20 cellular contexts compared by ENCODE assay signal in the genomic region with DNA sequence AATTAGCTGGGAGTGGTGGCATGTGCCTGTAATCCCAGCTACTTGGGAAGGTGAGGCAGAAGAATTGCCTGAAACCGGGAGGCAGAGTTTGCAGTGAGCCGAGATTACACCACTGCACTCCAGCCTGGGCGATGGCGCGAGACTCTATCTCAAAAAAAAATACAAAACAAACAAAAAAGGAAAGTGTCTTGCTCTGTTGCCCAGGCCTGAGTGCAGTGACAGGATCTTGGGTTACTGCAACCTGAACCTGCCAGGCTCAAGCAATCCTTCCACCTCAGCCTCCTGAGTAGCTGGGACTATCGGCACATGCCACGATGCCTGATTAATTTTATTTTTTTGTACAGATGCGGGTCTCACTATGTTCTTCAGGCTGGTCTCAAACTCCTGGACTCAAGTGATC. TPM values are rescaled to one million over a fixed set of nuclear protein-coding genes. Genes with fewer than 3 reads are reported as not detected.
DNase-seq lines count a peak whose midpoint lies in the region; ATAC-seq, FAIRE-seq and TF ChIP-seq lines count a peak whose summit lies in the region.
"Had no signal": no experiment of that assay in that cellular context is flagged by ENCODE, and none has a peak within 500 bp of the region (broad histone marks: within the 10 kb centered on the region; RNA-seq: fewer than 3 reads in every experiment).

No MANE protein-coding gene starts in this region.

- POLR2A ChIA-PET in K562 (lab: Yijun Ruan, JAX): interaction anchor here (0.6 kb wide), 2 partner anchors 57 to 159 kb away, joined by 3 read pairs; no protein-coding TSS in a partner anchor

- BruUV-seq in K562 (replicated peaks; lab: Mats Ljungman, UMichigan): no TSS peak

- ATAC-seq in left ventricle myocardium superior (no peak), K562 (no peak), psoas muscle (no peak), HG03520 (IDR thresholded peaks at IDR 0.05; ENCODE audit: unreplicated experiment) (no peak)
- ATAC-seq: GM23338 had no signal

- CTCF ChIA-PET in K562 (lab: Yijun Ruan, JAX; ENCODE audit: low intra/inter-chr PET ratio): no interaction called here

- FAIRE-seq in K562 (lab: Jason Lieb, UNC): no peak
- FAIRE-seq: G401.6, GM12891, H54 had no signal

- DNase-seq in right atrium auricular region (ENCODE audit: low spot score) (no peak), left ventricle myocardium superior (no peak), K562 (ENCODE audit: extremely low read depth in 1 of 4, low spot score in 3 of 4) (no peak), psoas muscle (no peak), NCI-H526 treated with DMSO at 0.1 percent for 48 hours (lab: John Stamatoyannopoulos, UW) (no peak), HT-29 (ENCODE audit: low spot score) (no peak)
- DNase-seq: CD4-positive, CD25-positive, alpha-beta regulatory T cell; CD8-positive, alpha-beta memory T cell; COR-L47; DMS 273 treated with DMSO at 0.1 percent for 48 hours; DMS53; DND-41; HCEC 1CT; HFFc6 had no signal

- no peak overlapping the region for H3K9ac ChIP-seq in K562 (ENCODE audit: insufficient read depth in 1 of 2, low read depth in 2 of 2, low read length in 2 of 2)
- H3K9ac ChIP-seq: BLaER1 treated with 17β-estradiol and CSF1 and Interleukin-3, amounts not matched to agents 10 nM and 100 nM had no signal

- peak overlapping the region; percentile 48 to 51 for H3K27ac ChIP-seq in right atrium auricular region
- no peak overlapping the region for H3K27ac ChIP-seq in K562 (ENCODE audit: extremely low read depth, low read depth, low read length)
- H3K27ac ChIP-seq in psoas muscle: peak overlapping the region; percentile 46
- H3K27ac ChIP-seq: BLaER1 treated with 17β-estradiol and CSF1 and Interleukin-3, amounts not matched to agents 10 nM and 100 nM had no signal

- no peak overlapping the region for H3K4me2 ChIP-seq in K562 (ENCODE audit: insufficient read depth, low read length)
- H3K4me2 ChIP-seq: GM23338 had no signal

- no peak for TF ChIP-seq RAD21 in K562 (CRISPR knock-in tag; conservative IDR thresholded peaks at IDR 0.05 in 1 of 2, IDR thresholded peaks at IDR 0.05 in 1 of 2)

- H3K4me3 ChIP-seq in right atrium auricular region (no peak overlapping the region), K562 (no peak overlapping the region), psoas muscle (no peak overlapping the region)
- H3K4me3 ChIP-seq: BLaER1 treated with 17β-estradiol and CSF1 and Interleukin-3, amounts not matched to agents 10 nM and 100 nM; GM23338 had no signal

- no peak overlapping the region for H2AFZ ChIP-seq in K562 (ENCODE audit: low read depth, low read length)
- H2AFZ ChIP-seq: GM23338 had no signal

- no peaks in the 10 kb centered on the region for H3K79me2 ChIP-seq in K562 (ENCODE audit: control insufficient read depth, insufficient read depth, low read length)

- no peaks in the 10 kb centered on the region for H3K27me3 ChIP-seq in right atrium auricular region
- no peaks in the 10 kb centered on the region for H3K27me3 ChIP-seq in K562 (ENCODE audit: control insufficient read depth in 2 of 2, insufficient read depth in 2 of 2, low read length in 2 of 2)
- no peaks in the 10 kb centered on the region for H3K27me3 ChIP-seq in psoas muscle (ENCODE audit: insufficient read depth in 3 of 3, low read length in 2 of 3)
- H3K27me3 ChIP-seq: BLaER1 treated with 17β-estradiol and CSF1 and Interleukin-3, amounts not matched to agents 10 nM and 100 nM had no signal

- no peaks in the 10 kb centered on the region for H3K36me3 ChIP-seq in right atrium auricular region
- H3K36me3 ChIP-seq in K562 (ENCODE audit: control insufficient read depth, insufficient read depth, low read length): no peaks in the 10 kb centered on the region
- no peaks in the 10 kb centered on the region for H3K36me3 ChIP-seq in psoas muscle (ENCODE audit: insufficient read depth in 1 of 2, low read depth in 1 of 2)
- H3K36me3 ChIP-seq: BLaER1 treated with 17β-estradiol and CSF1 and Interleukin-3, amounts not matched to agents 10 nM and 100 nM had no signal

- WGBS in K562 (ENCODE audit: insufficient coverage, low coverage, missing lambda C conversion rate): 70% methylated on average over 8 of the region's 8 CpGs
- WGBS in psoas muscle, 3 donors: 82 to 92% (median 87%) methylated on average over 8 of the region's 8 CpGs

- intact Hi-C loops in left ventricle myocardium superior (cut with micrococcal nuclease): no loop called here
- intact Hi-C loops in K562 (cut with micrococcal nuclease): no loop called here
- intact Hi-C loops in psoas muscle (cut with DNase I): no loop called here

- H4K20me1 ChIP-seq in K562 (replicated peaks; ENCODE audit: control insufficient read depth, insufficient read depth, low read length): no peaks in the 10 kb centered on the region; the same call in 1 of the 2 replicates
- H4K20me1 ChIP-seq: BLaER1 treated with 17β-estradiol and CSF1 and Interleukin-3, amounts not matched to agents 10 nM and 100 nM had no signal

- TF ChIP-seq CTCF in right atrium auricular region (IDR thresholded peaks at IDR 0.05) (no peak), K562 (IDR thresholded peaks at IDR 0.05 in 2 of 3, conservative IDR thresholded peaks at IDR 0.05 in 1 of 3; ENCODE audit: insufficient read depth in 2 of 3, low read depth in 1 of 3, low read length in 3 of 3) (no peak), psoas muscle (IDR thresholded peaks at IDR 0.05) (no peak)

- H3K9me3 ChIP-seq in right atrium auricular region (no peaks in the 10 kb centered on the region), K562 (replicated peaks; ENCODE audit: control insufficient read depth, insufficient read depth, low read depth, low read length) (no peaks in the 10 kb centered on the region), psoas muscle (no peaks in the 10 kb centered on the region)
- H3K9me3 ChIP-seq: BLaER1 treated with 17β-estradiol and CSF1 and Interleukin-3, amounts not matched to agents 10 nM and 100 nM had no signal

- TF ChIP-seq POLR2A in K562 (conservative IDR thresholded peaks at IDR 0.05): no peak

- TF ChIP-seq EP300 in K562 (IDR thresholded peaks at IDR 0.05; ENCODE audit: low read length): no peak

- H3K9me1 ChIP-seq in K562 (ENCODE audit: control insufficient read depth, insufficient read depth, low read length): no peaks in the 10 kb centered on the region

- in situ Hi-C loops in K562 (cut with MboI): no loop called here

- H3K4me1 ChIP-seq in right atrium auricular region (peaks cover 0 to 9% of the 10 kb centered on the region in 2 donors), K562 (replicated peaks in 1 of 2; ENCODE audit: control insufficient read depth in 2 of 2, insufficient read depth in 2 of 2, low read length in 2 of 2) (peaks cover 15 to 17% of the 10 kb centered on the region in 2 experiments; a peak in 4 of 5 replicates), psoas muscle (peaks cover 3% of the 10 kb centered on the region)

TF ChIP-seq in K562, 482 proteins besides CTCF, POLR2A, EP300 and RAD21:
- TF ChIP-seq, protein P1, sequence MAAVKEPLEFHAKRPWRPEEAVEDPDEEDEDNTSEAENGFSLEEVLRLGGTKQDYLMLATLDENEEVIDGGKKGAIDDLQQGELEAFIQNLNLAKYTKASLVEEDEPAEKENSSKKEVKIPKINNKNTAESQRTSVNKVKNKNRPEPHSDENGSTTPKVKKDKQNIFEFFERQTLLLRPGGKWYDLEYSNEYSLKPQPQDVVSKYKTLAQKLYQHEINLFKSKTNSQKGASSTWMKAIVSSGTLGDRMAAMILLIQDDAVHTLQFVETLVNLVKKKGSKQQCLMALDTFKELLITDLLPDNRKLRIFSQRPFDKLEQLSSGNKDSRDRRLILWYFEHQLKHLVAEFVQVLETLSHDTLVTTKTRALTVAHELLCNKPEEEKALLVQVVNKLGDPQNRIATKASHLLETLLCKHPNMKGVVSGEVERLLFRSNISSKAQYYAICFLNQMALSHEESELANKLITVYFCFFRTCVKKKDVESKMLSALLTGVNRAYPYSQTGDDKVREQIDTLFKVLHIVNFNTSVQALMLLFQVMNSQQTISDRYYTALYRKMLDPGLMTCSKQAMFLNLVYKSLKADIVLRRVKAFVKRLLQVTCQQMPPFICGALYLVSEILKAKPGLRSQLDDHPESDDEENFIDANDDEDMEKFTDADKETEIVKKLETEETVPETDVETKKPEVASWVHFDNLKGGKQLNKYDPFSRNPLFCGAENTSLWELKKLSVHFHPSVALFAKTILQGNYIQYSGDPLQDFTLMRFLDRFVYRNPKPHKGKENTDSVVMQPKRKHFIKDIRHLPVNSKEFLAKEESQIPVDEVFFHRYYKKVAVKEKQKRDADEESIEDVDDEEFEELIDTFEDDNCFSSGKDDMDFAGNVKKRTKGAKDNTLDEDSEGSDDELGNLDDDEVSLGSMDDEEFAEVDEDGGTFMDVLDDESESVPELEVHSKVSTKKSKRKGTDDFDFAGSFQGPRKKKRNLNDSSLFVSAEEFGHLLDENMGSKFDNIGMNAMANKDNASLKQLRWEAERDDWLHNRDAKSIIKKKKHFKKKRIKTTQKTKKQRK (IDR thresholded peaks at IDR 0.05; ENCODE audit: borderline replicate concordance, low read depth, low read length): no peak
- peak; percentile 45; the same call in 1 of the 2 replicates for TF ChIP-seq ZNF121 (CRISPR knock-in tag; conservative IDR thresholded peaks at IDR 0.05)

RNA-seq across cellular contexts. Expression of gene DEGS1, which starts 33.3 kb away (rescaled TPM):
- 10 to 100 TPM; 84.0 to 95.1 TPM for total RNA-seq in right atrium auricular region
- 61.5 TPM for total RNA-seq in left ventricle myocardium superior
- total RNA-seq in K562 (2011; cell fraction: chromatin; rRNA removed; ENCODE audit: low replicate concordance): 73.6 and 117 TPM in 2 replicates
- 48.4 and 49.3 TPM in 2 replicates for total RNA-seq in K562 (2011; cell fraction: nucleolus; rRNA removed)
- 95.9 and 98.1 TPM in 2 replicates for total RNA-seq in K562 (2011; cell fraction: nucleoplasm; rRNA removed)
- total RNA-seq in K562 (2014; rRNA removed): 26.5 and 38.1 TPM in 2 replicates
- total RNA-seq in K562 (2014; rRNA removed; fragmentation: Illumina TruSeq; extraction: Trizol): 44.0 and 47.2 TPM in 2 replicates
- 37.6 and 38.8 TPM in 2 replicates for total RNA-seq in K562 (2015; rRNA removed; fragmentation: Illumina TruSeq; extraction: Trizol)
- total RNA-seq in K562 (2021): 37.2 and 39.3 TPM in 2 replicates
- 57.4 and 95.0 TPM in 2 replicates for polyA plus RNA-seq in K562 (2011; rRNA removed)
- polyA plus RNA-seq in K562 (2011; cell fraction: cytosol; rRNA removed): 31.6 and 94.3 TPM in 2 replicates
- 11.6 and 17.6 TPM in 2 replicates for polyA plus RNA-seq in K562 (2011; cell fraction: nucleus; rRNA removed)
- 29.1 and 38.0 TPM in 2 replicates for polyA plus RNA-seq in K562 (2012)
- polyA plus RNA-seq in K562 (2014; fragmentation: Illumina TruSeq; extraction: Trizol): 56.2 and 70.1 TPM in 2 replicates
- 10 to 100 TPM; 12.3 to 20.4 TPM for polyA plus RNA-seq in K562 (2014; fragmentation: Nextera tagmentation; extraction: Ambion mirVana)
- 40.2 and 52.1 TPM in 2 replicates for polyA plus RNA-seq in K562 (2014; rRNA removed)
- 34.0 and 34.5 TPM in 2 replicates for polyA minus RNA-seq in K562 (2011; rRNA and poly(A)+ RNA removed)
- 12.3 and 15.7 TPM in 2 replicates for polyA minus RNA-seq in K562 (2011; cell fraction: cytosol; rRNA and poly(A)+ RNA removed)
- 7.4 and 13.0 TPM in 2 replicates for polyA minus RNA-seq in K562 (2011; cell fraction: nucleus; rRNA and poly(A)+ RNA removed)
- total RNA-seq in psoas muscle: 10 to 100 TPM; 18.5 to 26.7 (median 20.6) TPM
- polyA plus RNA-seq in psoas muscle: 10 to 100 TPM; 16.1 to 23.7 (median 18.5) TPM
- total RNA-seq in HT-29 (2014; rRNA removed; shearing (Covaris generic)): 5.8 and 9.9 TPM in 2 replicates
